In genomic region chrX:149540621-149541520, GRCh38 we compare ENCODE assay signal across 1 cellular context.
TF ChIP-seq lines count a peak whose summit lies in the region.

Gene EOLA1 (plus strand): TSS chrX:149541012. CDS start chrX:149545631, 4,619 bp downstream.

TF ChIP-seq in HepG2, 621 proteins besides CTCF, POLR2A, EP300 and RAD21 (continued from another document and continues in another):
- TF ChIP-seq ZNF513 (CRISPR knock-in tag; conservative IDR thresholded peaks at IDR 0.05) (no peak), PCBP1 (IDR thresholded peaks at IDR 0.05; ENCODE audit: borderline replicate concordance, low read depth, low read length) (no peak), PBX2 (CRISPR knock-in tag; IDR thresholded peaks at IDR 0.05) (no peak), ZNF780A (CRISPR knock-in tag; IDR thresholded peaks at IDR 0.05) (no peak), SMAD1 (CRISPR knock-in tag; IDR thresholded peaks at IDR 0.05; ENCODE audit: borderline replicate concordance, low read depth) (no peak), SKI (IDR thresholded peaks at IDR 0.05; ENCODE audit: partially characterized antibody) (no peak), ZNF609 (CRISPR knock-in tag; IDR thresholded peaks at IDR 0.05; ENCODE audit: borderline replicate concordance) (no peak), ZNF800 (CRISPR knock-in tag; IDR thresholded peaks at IDR 0.05) (no peak), SALL1 (CRISPR knock-in tag; IDR thresholded peaks at IDR 0.05) (peak; percentile 59), ZNF367 (CRISPR knock-in tag; IDR thresholded peaks at IDR 0.05; ENCODE audit: borderline replicate concordance) (no peak), LBX2 (CRISPR knock-in tag; IDR thresholded peaks at IDR 0.05; ENCODE audit: borderline replicate concordance) (no peak), GMEB2 (CRISPR knock-in tag; IDR thresholded peaks at IDR 0.05; ENCODE audit: low read depth) (peak; percentile 98), HOXA7 (CRISPR knock-in tag; IDR thresholded peaks at IDR 0.05) (no peak), ZNF740 (CRISPR knock-in tag; IDR thresholded peaks at IDR 0.05) (no peak), STAG1 (CRISPR knock-in tag; IDR thresholded peaks at IDR 0.05) (no peak), ZBED4 (CRISPR knock-in tag; IDR thresholded peaks at IDR 0.05; ENCODE audit: borderline replicate concordance) (no peak), SP4 (CRISPR knock-in tag; IDR thresholded peaks at IDR 0.05) (no peak), HNRNPK (IDR thresholded peaks at IDR 0.05; ENCODE audit: low read depth, low read length, poor library complexity, severe bottlenecking) (no peak), RBM22 (optimal IDR thresholded peaks at IDR 0.05; ENCODE audit: low read length) (no peak), ETV6 (CRISPR knock-in tag; conservative IDR thresholded peaks at IDR 0.05) (no peak), MXD3 (CRISPR knock-in tag; IDR thresholded peaks at IDR 0.05) (no peak), TFAP4 (IDR thresholded peaks at IDR 0.05; ENCODE audit: borderline replicate concordance, low read depth) (no peak; the same call in 1 of the 2 replicates), ZNF773 (CRISPR knock-in tag; IDR thresholded peaks at IDR 0.05; ENCODE audit: borderline replicate concordance) (no peak), ZNF777 (CRISPR knock-in tag; IDR thresholded peaks at IDR 0.05) (0 out of 2 replicates have a peak, but pooled peaks have one; percentile 35), MAFG (CRISPR knock-in tag; IDR thresholded peaks at IDR 0.05) (no peak), CEBPG (CRISPR knock-in tag; IDR thresholded peaks at IDR 0.05) (peak; percentile 36; the same call in 1 of the 2 replicates), HHEX (CRISPR knock-in tag; IDR thresholded peaks at IDR 0.05) (no peak), MXD4 (CRISPR knock-in tag; IDR thresholded peaks at IDR 0.05) (no peak), NFKBIZ (CRISPR knock-in tag; IDR thresholded peaks at IDR 0.05) (no peak), CHD2 (IDR thresholded peaks at IDR 0.05; ENCODE audit: low read depth, low read length) (no peak), HOMEZ (CRISPR knock-in tag; IDR thresholded peaks at IDR 0.05; ENCODE audit: low read depth) (no peak), PITX1 (CRISPR knock-in tag; IDR thresholded peaks at IDR 0.05) (no peak), PRMT3 (CRISPR knock-in tag; IDR thresholded peaks at IDR 0.05; ENCODE audit: borderline replicate concordance, low read depth) (no peak), LRRFIP1 (CRISPR knock-in tag; conservative IDR thresholded peaks at IDR 0.05) (no peak), DNMT3B (CRISPR knock-in tag; conservative IDR thresholded peaks at IDR 0.05) (no peak)
